Comparison of ENCODE assay signal across 25 cellular contexts in genomic region chr5:153513171-153513570, GRCh38. TPM values are rescaled to one million over a fixed set of nuclear protein-coding genes. Genes with fewer than 3 reads are reported as not detected.
DNase-seq lines count a peak whose midpoint lies in the region; ATAC-seq and TF ChIP-seq lines count a peak whose summit lies in the region.
"Had no signal": no experiment of that assay in that cellular context is flagged by ENCODE, and none has a peak within 500 bp of the region (broad histone marks: within the 10 kb centered on the region; RNA-seq: fewer than 3 reads in every experiment).

No MANE protein-coding gene starts in this region.

- POLR2A ChIA-PET in T-cell (lab: Charles Lee) = no interaction called here

- H3K36me3 ChIP-seq in esophagus muscularis mucosa = no peaks in the 10 kb centered on the region
- H3K36me3 ChIP-seq: BLaER1, left lung, pancreas, suprapubic skin had no signal

- TF ChIP-seq CTCF in esophagus muscularis mucosa (IDR thresholded peaks at IDR 0.05) (no peak), osteocyte (IDR thresholded peaks at IDR 0.05) (no peak)

- DNase-seq in DMS 273 treated with DMSO at 0.1 percent for 48 hours (lab: John Stamatoyannopoulos, UW) = peak; percentile 18
- peak; percentile 47 for DNase-seq in NCI-H446 treated with DMSO at 0.1 percent for 48 hours (lab: John Stamatoyannopoulos, UW)
- peak; percentile 66 for DNase-seq in esophagus muscularis mucosa (ENCODE audit: extremely low spot score)
- no peak for DNase-seq in osteocyte (ENCODE audit: extremely low spot score, unreplicated experiment)
- DNase-seq in activated T-cell treated with anti-CD3 and anti-CD28 coated beads, Interleukin-2, amount 50 U/mL, for 4 hours = no peak
- DNase-seq in T-cell = no peak
- DNase-seq: activated CD4-positive, alpha-beta T cell treated with anti-CD3 and anti-CD28 coated beads, Interleukin-2, amount 10 ng/mL, durations not matched to agents 7 days and 5 days; activated CD8-positive, alpha-beta memory T cell treated with anti-CD3 and anti-CD28 coated beads, Interleukin-2, amount 50 U/mL, for 48 hours; DMS153; left lung; NCI-H187; NCI-H510A treated with DMSO at 0.1 percent for 48 hours; pancreas; stimulated activated CD4-positive, alpha-beta T cell treated with anti-CD3 and anti-CD28 coated beads, Interleukin-4, amount 100 ng/mL, for 24 hours; T-helper 1 cell had no signal

- TF ChIP-seq POLR2A in esophagus muscularis mucosa (IDR thresholded peaks at IDR 0.05; ENCODE audit: low read depth) = no peak

- ATAC-seq in activated T-cell treated with anti-CD3 and anti-CD28 coated beads, Interleukin-2, amount 50 U/mL, for 4 hours = no peak
- no peak for ATAC-seq in GM21447 (IDR thresholded peaks at IDR 0.05; ENCODE audit: unreplicated experiment)
- no peak for ATAC-seq in T-cell (replicated peaks in 1 of 4)
- ATAC-seq in HG02870 (IDR thresholded peaks at IDR 0.05; ENCODE audit: unreplicated experiment) = no peak
- ATAC-seq: HepG2, left lung, pancreas had no signal

- H3K27me3 Mint-ChIP-seq in osteocyte (ENCODE audit: unreplicated experiment) = no peaks in the 10 kb centered on the region
- peaks cover 3% of the 10 kb centered on the region for H3K27me3 Mint-ChIP-seq in activated T-cell treated with anti-CD3 and anti-CD28 coated beads, Interleukin-2, amount 50 U/mL, for 4 hours (ENCODE audit: low read depth)
- H3K27me3 Mint-ChIP-seq in T-cell = no peaks in the 10 kb centered on the region
- H3K27me3 Mint-ChIP-seq: activated CD4-positive, alpha-beta T cell treated with anti-CD3 and anti-CD28 coated beads, Interleukin-2, amount 10 ng/mL, durations not matched to agents 7 days and 5 days had no signal

- peaks cover 0 to 11% (median 3%) of the 10 kb centered on the region in 4 donors for H3K9me3 ChIP-seq in esophagus muscularis mucosa
- H3K9me3 ChIP-seq: pancreas, suprapubic skin had no signal

- H3K4me3 ChIP-seq in esophagus muscularis mucosa = no peak overlapping the region
- H3K4me3 ChIP-seq: BLaER1, left lung, pancreas, skin epidermis, suprapubic skin had no signal

- H3K27ac Mint-ChIP-seq in osteocyte (ENCODE audit: unreplicated experiment) = peak overlapping the region; percentile 3
- no peak overlapping the region for H3K27ac Mint-ChIP-seq in T-cell
- H3K27ac Mint-ChIP-seq: activated CD4-positive, alpha-beta T cell treated with anti-CD3 and anti-CD28 coated beads, Interleukin-2, amount 10 ng/mL, durations not matched to agents 7 days and 5 days had no signal

- peaks cover 8% of the 10 kb centered on the region for H3K36me3 Mint-ChIP-seq in osteocyte (ENCODE audit: unreplicated experiment)
- no peaks in the 10 kb centered on the region for H3K36me3 Mint-ChIP-seq in activated T-cell treated with anti-CD3 and anti-CD28 coated beads, Interleukin-2, amount 50 U/mL, for 4 hours (ENCODE audit: insufficient read depth)
- no peaks in the 10 kb centered on the region for H3K36me3 Mint-ChIP-seq in T-cell

- H3K4me1 ChIP-seq in esophagus muscularis mucosa = no peaks in the 10 kb centered on the region
- H3K4me1 ChIP-seq: left lung, pancreas, suprapubic skin had no signal

- H3K4me3 Mint-ChIP-seq in osteocyte (ENCODE audit: unreplicated experiment) (no peak overlapping the region), T-cell (no peak overlapping the region)
- H3K4me3 Mint-ChIP-seq in activated T-cell treated with anti-CD3 and anti-CD28 coated beads, Interleukin-2, amount 50 U/mL, for 4 hours = no peak overlapping the region
- H3K4me3 Mint-ChIP-seq: activated CD4-positive, alpha-beta T cell treated with anti-CD3 and anti-CD28 coated beads, Interleukin-2, amount 10 ng/mL, durations not matched to agents 7 days and 5 days had no signal

- CTCF ChIA-PET in T-cell (lab: Charles Lee) = no interaction called here

- 45% methylated on average over 4 of the region's 4 CpGs for WGBS in esophagus muscularis mucosa

- peaks cover 55% of the 10 kb centered on the region for H3K4me1 Mint-ChIP-seq in osteocyte (ENCODE audit: unreplicated experiment)
- peaks cover 2% of the 10 kb centered on the region for H3K4me1 Mint-ChIP-seq in activated T-cell treated with anti-CD3 and anti-CD28 coated beads, Interleukin-2, amount 50 U/mL, for 4 hours (ENCODE audit: low read depth)
- H3K4me1 Mint-ChIP-seq in T-cell = peaks cover 0 to 7% (median 0%) of the 10 kb centered on the region in 3 donors
- H3K4me1 Mint-ChIP-seq: activated CD4-positive, alpha-beta T cell treated with anti-CD3 and anti-CD28 coated beads, Interleukin-2, amount 10 ng/mL, durations not matched to agents 7 days and 5 days had no signal

- TF ChIP-seq EP300 in esophagus muscularis mucosa (IDR thresholded peaks at IDR 0.05) = no peak

- no peak overlapping the region for H3K27ac ChIP-seq in esophagus muscularis mucosa (replicated peaks in 1 of 4)
- H3K27ac ChIP-seq: BLaER1, epithelial cell of prostate, left lung, pancreas, skin epidermis, suprapubic skin had no signal

- H3K27me3 ChIP-seq in esophagus muscularis mucosa = no peaks in the 10 kb centered on the region
- H3K27me3 ChIP-seq: BLaER1, left lung, pancreas, suprapubic skin had no signal

- intact Hi-C loops in esophagus muscularis mucosa (cut with DNase I) = no loop called here

- H3K9me3 Mint-ChIP-seq in osteocyte (ENCODE audit: unreplicated experiment) (peaks cover 6% of the 10 kb centered on the region), T-cell (peaks cover 0 to 5% (median 3%) of the 10 kb centered on the region in 3 donors)
- no peaks in the 10 kb centered on the region for H3K9me3 Mint-ChIP-seq in activated T-cell treated with anti-CD3 and anti-CD28 coated beads, Interleukin-2, amount 50 U/mL, for 4 hours
- H3K9me3 Mint-ChIP-seq: activated CD4-positive, alpha-beta T cell treated with anti-CD3 and anti-CD28 coated beads, Interleukin-2, amount 10 ng/mL, durations not matched to agents 7 days and 5 days had no signal

RNA-seq across cellular contexts. Expression of gene GRIA1, which starts 22.7 kb away (rescaled TPM):
- total RNA-seq in esophagus muscularis mucosa (1 to 10 TPM in 2 of 4 donors, under 1 TPM in 2; 0.63 to 1.2 (median 0.93) TPM), osteocyte (48.1 and 48.8 TPM in 2 replicates), T-cell (not detected)
- total RNA-seq in activated T-cell treated with anti-CD3 and anti-CD28 coated beads, Interleukin-2, amount 50 U/mL, for 4 hours = not detected
- total RNA-seq: activated CD4-positive, alpha-beta T cell treated with anti-CD3 and anti-CD28 coated beads, Interleukin-2, amount 10 ng/mL, durations not matched to agents 7 days and 5 days; glomerular endothelial cell; H4; HepG2; MCF 10A had no signal

Comparison
In these comparisons a context has a peak if more than half of its experiments do, and no peak if none do; other contexts are left out.
1. DNase-seq: peak in DMS 273 treated with DMSO at 0.1 percent for 48 hours (single experiment), NCI-H446 treated with DMSO at 0.1 percent for 48 hours (single experiment) and esophagus muscularis mucosa (single experiment); none in osteocyte (single experiment), activated T-cell treated with anti-CD3 and anti-CD28 coated beads, Interleukin-2, amount 50 U/mL, for 4 hours (single experiment) and T-cell (0 of 34).
2. RNA of gene GRIA1, which starts 22.7 kb away (total RNA-seq): 48.1 to 48.8 TPM in osteocyte; 0.63 to 1.2 TPM in esophagus muscularis mucosa, not detected in activated T-cell treated with anti-CD3 and anti-CD28 coated beads, Interleukin-2, amount 50 U/mL, for 4 hours and not detected in T-cell; every median in the first group is over 10 times any median in the second.